ENCODE assay signal across 9 cellular contexts in genomic region chr3:32176989-32177701, GRCh38.
DNase-seq lines count a peak whose midpoint lies in the region; ATAC-seq and TF ChIP-seq lines count a peak whose summit lies in the region.
"Had no signal": no experiment of that assay in that cellular context is flagged by ENCODE, and none has a peak within 500 bp of the region (broad histone marks: within the 10 kb centered on the region; RNA-seq: fewer than 3 reads in every experiment).

No MANE protein-coding gene starts in this region.

- peak; percentile 70 for TF ChIP-seq CTCF in astrocyte of the cerebellum (IDR thresholded peaks at IDR 0.05; ENCODE audit: low read depth, low read length, missing control alignments)

- peaks cover 3% of the 10 kb centered on the region for H3K36me3 Mint-ChIP-seq in CD4-positive, CD25-positive, alpha-beta regulatory T cell

- peak overlapping the region; percentile 29 for H3K4me3 ChIP-seq in CD4-positive, CD25-positive, alpha-beta regulatory T cell (ENCODE audit: low read depth, low read length)
- H3K4me3 ChIP-seq in astrocyte of the cerebellum (ENCODE audit: low read depth, low read length), result no peak overlapping the region
- H3K4me3 ChIP-seq: SJSA1 had no signal

- H3K4me1 ChIP-seq in CD4-positive, CD25-positive, alpha-beta regulatory T cell (ENCODE audit: control insufficient read depth, insufficient read depth, low read length, poor library complexity, severe bottlenecking), result peaks cover 4% of the 10 kb centered on the region
- H3K4me1 ChIP-seq: SJSA1 had no signal

- peaks cover under 1% of the 10 kb centered on the region for H3K36me3 ChIP-seq in CD4-positive, CD25-positive, alpha-beta regulatory T cell (ENCODE audit: control insufficient read depth, insufficient read depth, low read length)
- H3K36me3 ChIP-seq: SJSA1 had no signal

- no peaks in the 10 kb centered on the region for H3K27me3 ChIP-seq in CD4-positive, CD25-positive, alpha-beta regulatory T cell (ENCODE audit: control insufficient read depth, insufficient read depth, low read length)
- H3K27me3 ChIP-seq: SJSA1 had no signal

- in situ Hi-C loops in astrocyte of the cerebellum (cut with HindIII; ENCODE audit: low sequenced_read_pairs), result loop anchor here (5.0 kb wide), 1 partner anchor 60 kb away; the partner anchor contains the start of gene CMTM8

- H3K4me3 Mint-ChIP-seq in CD4-positive, CD25-positive, alpha-beta regulatory T cell, result no peak overlapping the region

- peaks cover 4% of the 10 kb centered on the region for H3K27me3 Mint-ChIP-seq in CD4-positive, CD25-positive, alpha-beta regulatory T cell

- peaks cover 3 to 9% (median 8%) of the 10 kb centered on the region in 4 donors for H3K4me1 Mint-ChIP-seq in CD4-positive, CD25-positive, alpha-beta regulatory T cell

- H3K27ac Mint-ChIP-seq in CD4-positive, CD25-positive, alpha-beta regulatory T cell, result peak overlapping the region in 1 of 3 donors; percentile 76

- DNase-seq in CD4-positive, CD25-positive, alpha-beta regulatory T cell, result peak; percentile 37 to 81 (median 74)
- peak; percentile 55 for DNase-seq in M059J (ENCODE audit: low read depth)
- DNase-seq in T1000 (lab: John Stamatoyannopoulos, UW), result peak; percentile 60
- DNase-seq in astrocyte of the cerebellum (ENCODE audit: low read depth), result peak; percentile 28
- DNase-seq in islet precursor cell, result peak; percentile 74
- DNase-seq in stimulated activated CD8-positive, alpha-beta memory T cell treated with anti-CD3 and anti-CD28 coated beads, Interleukin-12 subunit alpha, Interleukin-12 subunit beta, amount 100 ng/mL, for 1 hour (ENCODE audit: low read depth), result peak; percentile 46
- DNase-seq in HPDE6-E6E7 (ENCODE audit: extremely low spot score), result no peak

- no peaks in the 10 kb centered on the region for H3K9me3 ChIP-seq in CD4-positive, CD25-positive, alpha-beta regulatory T cell (ENCODE audit: control insufficient read depth in 2 of 2, low read length in 2 of 2)
- H3K9me3 ChIP-seq: SJSA1 had no signal

- no peak overlapping the region for H3K27ac ChIP-seq in CD4-positive, CD25-positive, alpha-beta regulatory T cell (ENCODE audit: insufficient read depth, low read length, poor library complexity, severe bottlenecking)
- H3K27ac ChIP-seq: SJSA1 had no signal

- peaks cover 0 to 2% (median 0%) of the 10 kb centered on the region in 7 donors for H3K9me3 Mint-ChIP-seq in CD4-positive, CD25-positive, alpha-beta regulatory T cell

- ATAC-seq in CD4-positive, CD25-positive, alpha-beta regulatory T cell (ENCODE audit: low read depth in 2 of 2), result peak; percentile 70
- peak; percentile 28 for ATAC-seq in GM19467 (IDR thresholded peaks at IDR 0.05; ENCODE audit: unreplicated experiment)
